8 cellular contexts compared by ENCODE assay signal in the genomic region with DNA sequence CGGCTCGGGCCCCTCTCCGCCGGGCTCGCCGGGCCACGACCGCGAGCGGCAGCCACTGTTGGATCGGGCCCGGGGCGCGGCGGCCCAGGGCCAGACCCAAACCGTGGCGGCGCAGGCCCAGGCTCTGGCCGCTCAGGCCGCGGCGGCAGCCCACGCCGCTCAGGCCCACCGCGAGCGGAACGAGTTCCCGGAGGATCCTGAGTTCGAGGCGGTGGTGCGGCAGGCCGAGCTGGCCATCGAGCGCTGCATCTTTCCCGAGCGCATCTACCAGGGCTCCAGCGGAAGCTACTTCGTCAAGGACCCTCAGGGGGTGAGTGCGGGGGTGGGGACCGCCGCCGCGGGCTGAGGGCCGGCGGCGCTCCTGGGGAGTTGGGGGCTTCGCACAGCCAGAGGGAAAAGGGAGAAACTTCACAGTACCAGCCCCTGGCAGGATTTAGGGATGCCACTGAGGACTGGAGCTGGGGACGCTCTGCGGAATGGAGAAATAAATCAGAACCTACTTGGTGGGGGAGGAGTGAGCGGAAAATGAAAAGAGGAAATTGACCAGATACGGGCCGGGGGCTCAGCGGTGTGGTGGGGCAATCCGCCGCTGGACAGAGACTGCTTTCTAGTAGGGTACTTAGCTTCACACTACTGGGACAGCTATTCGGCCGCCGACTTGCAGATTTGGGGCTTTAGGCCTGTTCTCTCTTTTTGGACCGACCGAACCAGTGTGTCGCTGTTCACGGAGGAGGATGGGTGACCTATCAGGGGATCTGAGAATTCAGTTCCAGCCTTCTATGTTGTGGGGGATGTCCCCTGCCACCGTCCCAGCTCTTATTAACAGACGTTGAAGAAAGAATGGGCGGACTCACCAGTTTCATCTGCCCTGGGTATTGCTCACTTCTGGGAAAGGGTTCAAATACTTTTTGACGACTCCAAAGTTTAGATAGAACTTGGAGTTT. TPM values are rescaled to one million over a fixed set of nuclear protein-coding genes. Genes with fewer than 3 reads are reported as not detected.
DNase-seq lines count a peak whose midpoint lies in the region; ATAC-seq and TF ChIP-seq lines count a peak whose summit lies in the region.

No MANE protein-coding gene starts in this region.

- H3K27me3 ChIP-seq in thymus (ENCODE audit: control insufficient read depth, insufficient read depth), result no peaks in the 10 kb centered on the region

- H3K9me3 ChIP-seq in thymus (ENCODE audit: control insufficient read depth), result no peaks in the 10 kb centered on the region

- ATAC-seq in GM19397 (IDR thresholded peaks at IDR 0.05; ENCODE audit: unreplicated experiment), result peak; percentile 25

- WGBS in thymus, result 4% methylated on average over 67 of the region's 67 CpGs

- peak overlapping the region; percentile 90 for H3K4me3 ChIP-seq in WI38 (ENCODE audit: low read depth, low read length)
- H3K4me3 ChIP-seq in epithelial cell of proximal tubule (ENCODE audit: low read depth, low read length), result peak overlapping the region; percentile 84
- peak overlapping the region; percentile 88 for H3K4me3 ChIP-seq in thymus (ENCODE audit: low read length)

- peak overlapping the region; percentile 70 for H3K27ac ChIP-seq in thymus (ENCODE audit: low read depth)

- TF ChIP-seq CTCF in WI38 (IDR thresholded peaks at IDR 0.05; ENCODE audit: low read depth, low read length) (no peak), epithelial cell of proximal tubule (conservative IDR thresholded peaks at IDR 0.05; ENCODE audit: low read depth, low read length) (no peak)

- DNase-seq in C1 segment of cervical spinal cord (lab: John Stamatoyannopoulos, UW) (peak in 11 of 14 donors; percentile 1 to 52 (median 18)), HT-29 (ENCODE audit: low spot score) (peak; percentile 15), epithelial cell of proximal tubule (ENCODE audit: low read depth) (no peak), mucosa of gallbladder (ENCODE audit: low spot score) (peak; percentile 15), NCI-H1694 treated with DMSO at 0.1 percent for 48 hours (lab: John Stamatoyannopoulos, UW) (no peak)

- H3K4me1 ChIP-seq in thymus (ENCODE audit: control insufficient read depth, insufficient read depth, low read length), result peaks cover 12% of the 10 kb centered on the region

- H3K36me3 ChIP-seq in thymus (ENCODE audit: control insufficient read depth, insufficient read depth), result peaks cover 6% of the 10 kb centered on the region

RNA-seq across cellular contexts. Expression of a gene that starts 0.7 kb away (rescaled TPM):
- 10.4 and 11.2 TPM in 2 replicates for total RNA-seq in HT-29 (2014; rRNA removed; shearing (Covaris generic))
- total RNA-seq in epithelial cell of proximal tubule, result 14.0 and 28.6 TPM in 2 replicates
- 22.3 TPM for total RNA-seq in mucosa of gallbladder
- 13.5 TPM for polyA plus RNA-seq in thymus

RNA-seq across cellular contexts. Expression of a gene that starts 7.8 kb away (rescaled TPM):
- total RNA-seq in HT-29 (2014; rRNA removed; shearing (Covaris generic)), result 0.29 and 1.2 TPM in 2 replicates
- total RNA-seq in epithelial cell of proximal tubule (3.6 and 5.7 TPM in 2 replicates), mucosa of gallbladder (6.9 TPM)
- polyA plus RNA-seq in thymus, result 4.7 TPM

RNA-seq across cellular contexts. Expression of a gene that starts 45.9 kb away (rescaled TPM):
- 31.9 and 35.5 TPM in 2 replicates for total RNA-seq in HT-29 (2014; rRNA removed; shearing (Covaris generic))
- total RNA-seq in epithelial cell of proximal tubule (6.5 and 12.0 TPM in 2 replicates), mucosa of gallbladder (20.1 TPM)
- 11.5 TPM for polyA plus RNA-seq in thymus

RNA-seq across cellular contexts. Expression of a gene that starts 51.6 kb away (rescaled TPM):
- total RNA-seq in HT-29 (2014; rRNA removed; shearing (Covaris generic)), result not detected in 2 replicates
- total RNA-seq in epithelial cell of proximal tubule, result 0.12 TPM in 1 of 2 replicates, not detected in the other
- 1.0 TPM for total RNA-seq in mucosa of gallbladder
- not detected for polyA plus RNA-seq in thymus

RNA-seq across cellular contexts. Expression of a gene that starts 57.0 kb away (rescaled TPM):
- total RNA-seq in HT-29 (2014; rRNA removed; shearing (Covaris generic)), result 0.26 and 0.36 TPM in 2 replicates
- total RNA-seq in epithelial cell of proximal tubule (4.1 and 10.8 TPM in 2 replicates), mucosa of gallbladder (13.3 TPM)
- polyA plus RNA-seq in thymus, result 0.18 TPM

Comparison
In these comparisons a context has a peak if more than half of its experiments do, and no peak if none do; other contexts are left out.
1. DNase-seq: peak in C1 segment of cervical spinal cord (11 of 14), HT-29 (single experiment) and mucosa of gallbladder (single experiment); none in epithelial cell of proximal tubule (single experiment) and NCI-H1694 treated with DMSO at 0.1 percent for 48 hours (single experiment).
2. Peak in every context shown above with its lines, with median percentiles within 50 percentile points of each other: H3K4me3 ChIP-seq.